In the genomic region with DNA sequence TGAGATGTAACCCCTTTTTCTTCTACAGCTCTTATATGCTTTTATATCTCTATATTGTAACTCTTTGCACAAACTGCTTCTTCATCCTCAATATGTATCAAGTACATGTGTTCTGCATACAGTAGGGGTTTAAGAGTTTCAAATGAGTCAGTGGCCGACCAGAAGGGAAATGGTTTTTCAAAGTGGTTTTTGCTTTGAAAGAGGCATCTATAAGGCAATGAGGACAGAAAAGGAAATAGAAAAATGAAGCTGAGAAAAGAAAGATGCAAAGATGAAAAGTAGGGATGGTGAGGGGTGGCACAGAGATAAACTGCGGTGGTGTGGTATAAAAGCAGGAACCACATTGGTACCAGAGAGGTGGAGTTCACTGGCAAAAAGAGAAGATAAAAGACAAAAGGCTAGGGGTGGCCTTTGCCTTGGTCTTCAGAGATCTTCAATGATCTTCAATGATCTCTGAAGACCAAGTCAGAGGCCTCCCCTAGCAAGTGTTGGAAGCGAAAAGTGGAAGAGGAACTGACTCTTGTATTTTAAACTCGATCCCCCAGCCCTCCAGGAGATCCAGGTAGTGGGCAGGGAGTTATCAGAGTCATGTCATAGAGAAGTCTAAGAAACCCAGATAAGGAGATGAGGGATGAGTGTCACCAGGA, we compare ENCODE assay signal across 13 cellular contexts.
DNase-seq lines count a peak whose midpoint lies in the region; ATAC-seq and TF ChIP-seq lines count a peak whose summit lies in the region.
"Had no signal": no experiment of that assay in that cellular context is flagged by ENCODE, and none has a peak within 500 bp of the region (broad histone marks: within the 10 kb centered on the region; RNA-seq: fewer than 3 reads in every experiment).

No MANE protein-coding gene starts in this region.

- intact Hi-C loops in psoas muscle (cut with DNase I) = no loop called here

- H3K27me3 ChIP-seq in GM06990 (replicated peaks; ENCODE audit: control insufficient read depth, insufficient read depth, low read length) (no peaks in the 10 kb centered on the region), psoas muscle (ENCODE audit: insufficient read depth in 3 of 3, low read length in 2 of 3) (no peaks in the 10 kb centered on the region)
- H3K27me3 ChIP-seq: Peyer's patch had no signal

- ATAC-seq in GM19452 (IDR thresholded peaks at IDR 0.05; ENCODE audit: unreplicated experiment) (peak; percentile 67), HG03045 (IDR thresholded peaks at IDR 0.05; ENCODE audit: unreplicated experiment) (peak; percentile 61), esophagus mucosa (no peak), psoas muscle (no peak)
- ATAC-seq in activated CD8-positive, alpha-beta T cell treated with anti-CD3 and anti-CD28 coated beads, Interleukin-2, amount 10 ng/mL, durations not matched to agents 7 days and 5 days = peak; percentile 65
- ATAC-seq: GM23338, left ventricle myocardium superior had no signal

- H3K27me3 Mint-ChIP-seq in activated CD8-positive, alpha-beta T cell treated with anti-CD3 and anti-CD28 coated beads, Interleukin-2, amount 10 ng/mL, durations not matched to agents 7 days and 5 days (ENCODE audit: low read depth) = peaks cover 17% of the 10 kb centered on the region

- no peak overlapping the region for H3K27ac ChIP-seq in psoas muscle
- H3K27ac ChIP-seq: Peyer's patch had no signal

- peaks cover 4% of the 10 kb centered on the region for H3K36me3 Mint-ChIP-seq in activated CD8-positive, alpha-beta T cell treated with anti-CD3 and anti-CD28 coated beads, Interleukin-2, amount 10 ng/mL, durations not matched to agents 7 days and 5 days (ENCODE audit: low read depth)

- DNase-seq in GM06990 (ENCODE audit: extremely low read depth, insufficient read length) = peak; percentile 6
- peak; percentile 58 for DNase-seq in activated CD8-positive, alpha-beta T cell treated with anti-CD3 and anti-CD28 coated beads, Interleukin-2, amount 10 ng/mL, durations not matched to agents 7 days and 5 days
- no peak for DNase-seq in activated gamma-delta T cell treated with Interleukin-2 at 50 U/mL for 16 hours
- no peak for DNase-seq in psoas muscle
- DNase-seq in A172 (ENCODE audit: low spot score) = no peak
- DNase-seq: left ventricle myocardium superior, NCI-H187, Peyer's patch had no signal

- H3K36me3 ChIP-seq in GM06990 (ENCODE audit: control insufficient read depth, insufficient read depth, low read length) (no peaks in the 10 kb centered on the region), psoas muscle (ENCODE audit: insufficient read depth in 1 of 2, low read depth in 1 of 2) (no peaks in the 10 kb centered on the region)
- H3K36me3 ChIP-seq: Peyer's patch had no signal

- H3K4me3 ChIP-seq in GM06990 (replicated peaks; ENCODE audit: low read depth, low read length) (no peak overlapping the region), psoas muscle (no peak overlapping the region)
- H3K4me3 ChIP-seq: GM23338, Peyer's patch had no signal

- CTCF ChIA-PET in activated CD8-positive, alpha-beta T cell treated with anti-CD3 and anti-CD28 coated beads, Interleukin-2, amount 10 ng/mL, durations not matched to agents 7 days and 5 days (lab: Charles Lee) = interaction anchor here (1.9 kb wide), 1 partner anchor 14 kb away, joined by 7 read pairs; no protein-coding TSS in a partner anchor

- H3K4me1 Mint-ChIP-seq in activated CD8-positive, alpha-beta T cell treated with anti-CD3 and anti-CD28 coated beads, Interleukin-2, amount 10 ng/mL, durations not matched to agents 7 days and 5 days (ENCODE audit: low read depth) = peaks cover 41% of the 10 kb centered on the region
- H3K4me1 Mint-ChIP-seq: B cell had no signal

- H3K9me3 Mint-ChIP-seq in activated CD8-positive, alpha-beta T cell treated with anti-CD3 and anti-CD28 coated beads, Interleukin-2, amount 10 ng/mL, durations not matched to agents 7 days and 5 days (ENCODE audit: insufficient read depth) = no peaks in the 10 kb centered on the region
- H3K9me3 Mint-ChIP-seq: GM23338 had no signal

- POLR2A ChIA-PET in activated CD8-positive, alpha-beta T cell treated with anti-CD3 and anti-CD28 coated beads, Interleukin-2, amount 10 ng/mL, durations not matched to agents 7 days and 5 days (lab: Charles Lee) = interaction anchor here (1.2 kb wide), 1 partner anchor 376 kb away, joined by 6 read pairs; no protein-coding TSS in a partner anchor

- no peak for TF ChIP-seq CTCF in GM06990 (IDR thresholded peaks at IDR 0.05; ENCODE audit: insufficient read depth, low read length, poor library complexity, severe bottlenecking)
- no peak for TF ChIP-seq CTCF in psoas muscle (IDR thresholded peaks at IDR 0.05)

- H3K27ac Mint-ChIP-seq in activated CD8-positive, alpha-beta T cell treated with anti-CD3 and anti-CD28 coated beads, Interleukin-2, amount 10 ng/mL, durations not matched to agents 7 days and 5 days = peak overlapping the region; percentile 78
- H3K27ac Mint-ChIP-seq: B cell, GM23338 had no signal

- no peaks in the 10 kb centered on the region for H3K4me1 ChIP-seq in psoas muscle
- H3K4me1 ChIP-seq: Peyer's patch had no signal

- WGBS in psoas muscle, 3 donors = 91 to 93% (median 93%) methylated on average over 4 of the region's 4 CpGs

- no peak overlapping the region for H3K4me3 Mint-ChIP-seq in activated CD8-positive, alpha-beta T cell treated with anti-CD3 and anti-CD28 coated beads, Interleukin-2, amount 10 ng/mL, durations not matched to agents 7 days and 5 days
- H3K4me3 Mint-ChIP-seq: B cell, GM23338 had no signal

- no peaks in the 10 kb centered on the region for H3K9me3 ChIP-seq in psoas muscle
- H3K9me3 ChIP-seq: Peyer's patch had no signal

Comparison
In these comparisons a context has a peak if more than half of its experiments do, and no peak if none do; other contexts are left out.
1. DNase-seq: peak in GM06990 (single experiment) and activated CD8-positive, alpha-beta T cell treated with anti-CD3 and anti-CD28 coated beads, Interleukin-2, amount 10 ng/mL, durations not matched to agents 7 days and 5 days (single experiment); none in activated gamma-delta T cell treated with Interleukin-2 at 50 U/mL for 16 hours (single experiment), psoas muscle (0 of 2) and A172 (single experiment).
2. ATAC-seq: peak in GM19452 (single experiment), HG03045 (single experiment) and activated CD8-positive, alpha-beta T cell treated with anti-CD3 and anti-CD28 coated beads, Interleukin-2, amount 10 ng/mL, durations not matched to agents 7 days and 5 days (single experiment); none in esophagus mucosa (single experiment) and psoas muscle (0 of 4).